Comparison of ENCODE assay signal across 8 cellular contexts in the genomic region with DNA sequence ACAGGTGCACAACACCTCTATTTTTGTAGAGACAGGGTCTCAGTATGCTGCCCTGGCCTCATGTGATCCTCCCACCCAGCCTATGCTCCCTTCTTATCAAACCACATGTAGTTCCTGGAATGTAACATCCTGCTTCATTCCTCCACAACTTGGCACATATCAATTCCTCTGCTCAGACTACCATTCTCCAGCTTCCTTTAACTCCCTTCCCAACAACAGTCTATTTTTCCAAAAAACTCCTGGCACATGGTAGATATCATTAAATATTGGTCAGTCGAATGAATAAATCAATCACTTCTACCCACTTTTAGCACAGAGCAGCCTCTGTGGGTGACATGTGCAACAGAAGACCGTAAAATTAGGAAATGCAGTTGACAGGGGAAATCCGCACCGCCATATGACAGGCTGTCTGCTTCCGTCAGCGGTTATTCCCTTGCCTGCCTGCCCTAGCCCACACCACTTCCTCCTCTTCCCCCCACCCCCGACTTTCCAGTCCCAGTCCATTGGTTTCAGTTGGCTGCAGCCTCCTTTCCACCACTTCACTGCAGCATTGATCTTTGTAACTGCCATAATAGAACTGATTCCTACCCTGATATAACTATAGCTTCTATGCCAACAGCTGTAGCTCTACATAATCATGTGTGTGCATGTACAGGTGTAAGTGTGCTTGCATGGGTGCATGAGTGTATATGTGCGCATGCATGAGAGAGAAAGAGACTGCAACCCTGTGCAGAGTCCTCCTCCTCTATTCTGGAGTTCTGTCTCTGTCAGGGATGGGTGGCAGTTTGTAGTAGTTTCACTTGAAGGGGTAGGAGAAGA. TPM values are rescaled to one million over a fixed set of nuclear protein-coding genes. Genes with fewer than 3 reads are reported as not detected.
DNase-seq lines count a peak whose midpoint lies in the region; ATAC-seq and TF ChIP-seq lines count a peak whose summit lies in the region.

No MANE protein-coding gene starts in this region.

- no peak for TF ChIP-seq CTCF in GM23338 (conservative IDR thresholded peaks at IDR 0.05; ENCODE audit: low read depth in 2 of 2)
- no peak for TF ChIP-seq CTCF in liver (IDR thresholded peaks at IDR 0.05; ENCODE audit: low read depth, low read length, missing input control)

- H3K4me1 Mint-ChIP-seq in GM23338, result peaks cover 9% of the 10 kb centered on the region; the same call in 2 of the 3 replicates
- H3K4me1 Mint-ChIP-seq in activated naive CD4-positive, alpha-beta T cell treated with anti-CD3 and anti-CD28 coated beads, Interleukin-2, amount 10 ng/mL, durations not matched to agents 7 days and 5 days, result peaks cover 33% of the 10 kb centered on the region

- no peaks in the 10 kb centered on the region for H4K20me1 ChIP-seq in GM23338 (replicated peaks; ENCODE audit: insufficient read depth)

- H3K9me3 ChIP-seq in liver (ENCODE audit: control insufficient read depth in 4 of 4, low read length in 3 of 4), result no peaks in the 10 kb centered on the region

- H3K9ac ChIP-seq in liver (ENCODE audit: low read depth in 1 of 2, low read length in 2 of 2), result no peak overlapping the region

- H3K27ac ChIP-seq in GM23338 (ENCODE audit: low read depth) (no peak overlapping the region), liver (ENCODE audit: low read depth in 1 of 2, low read length in 2 of 2) (peak overlapping the region; percentile 42 to 69)

- no peak overlapping the region for H3K4me2 ChIP-seq in GM23338

- no peak overlapping the region for H3K4me3 Mint-ChIP-seq in GM23338
- peak overlapping the region; percentile 8 for H3K4me3 Mint-ChIP-seq in activated naive CD4-positive, alpha-beta T cell treated with anti-CD3 and anti-CD28 coated beads, Interleukin-2, amount 10 ng/mL, durations not matched to agents 7 days and 5 days

- no peaks in the 10 kb centered on the region for H3K27me3 Mint-ChIP-seq in GM23338 (ENCODE audit: insufficient read depth, low read depth, poor library complexity)
- H3K27me3 Mint-ChIP-seq in activated naive CD4-positive, alpha-beta T cell treated with anti-CD3 and anti-CD28 coated beads, Interleukin-2, amount 10 ng/mL, durations not matched to agents 7 days and 5 days, result peaks cover 23% of the 10 kb centered on the region

- no peak overlapping the region for H3K27ac Mint-ChIP-seq in GM23338
- peak overlapping the region; percentile 68 for H3K27ac Mint-ChIP-seq in activated naive CD4-positive, alpha-beta T cell treated with anti-CD3 and anti-CD28 coated beads, Interleukin-2, amount 10 ng/mL, durations not matched to agents 7 days and 5 days

- DNase-seq in GM23338 (ENCODE audit: low spot score), result peak; percentile 33
- DNase-seq in SK-MEL-5 (ENCODE audit: low read depth, low spot score), result peak; percentile 43
- peak; percentile 73 for DNase-seq in activated naive CD4-positive, alpha-beta T cell treated with anti-CD3 and anti-CD28 coated beads, Interleukin-2, amount 10 ng/mL, durations not matched to agents 7 days and 5 days
- peak; percentile 38 for DNase-seq in stimulated activated CD8-positive, alpha-beta memory T cell treated with anti-CD3 and anti-CD28 coated beads, Interleukin-15, amount 100 ng/mL, for 1 hour (ENCODE audit: low read depth)
- DNase-seq in SW 1271 (lab: John Stamatoyannopoulos, UW), result no peak
- DNase-seq in NCI-H748 treated with DMSO at 0.1 percent for 48 hours (lab: John Stamatoyannopoulos, UW), result no peak
- no peak for DNase-seq in NCI-H1092 treated with DMSO at 0.1 percent for 48 hours (lab: John Stamatoyannopoulos, UW)

- H3K79me2 ChIP-seq in GM23338 (replicated peaks; ENCODE audit: insufficient read depth), result no peaks in the 10 kb centered on the region

- H3K9me3 Mint-ChIP-seq in GM23338, result no peaks in the 10 kb centered on the region
- no peaks in the 10 kb centered on the region for H3K9me3 Mint-ChIP-seq in activated naive CD4-positive, alpha-beta T cell treated with anti-CD3 and anti-CD28 coated beads, Interleukin-2, amount 10 ng/mL, durations not matched to agents 7 days and 5 days

- CTCF ChIA-PET in activated naive CD4-positive, alpha-beta T cell treated with anti-CD3 and anti-CD28 coated beads, Interleukin-2, amount 10 ng/mL, durations not matched to agents 7 days and 5 days (lab: Charles Lee), result interaction anchor here (1.4 to 3.0 kb wide), 4 partner anchors 19 to 26 kb away, joined by 3 to 9 read pairs (median 5); no protein-coding TSS in a partner anchor

- 45% methylated on average over 8 of the region's 8 CpGs for WGBS in liver

- 0 out of 2 replicates have a peak, but pooled peaks cover 2% of the 10 kb centered on the region for H3K9me2 ChIP-seq in GM23338 (ENCODE audit: insufficient read depth)

- peak; percentile 75 for ATAC-seq in GM23338

- H3K27me3 ChIP-seq in GM23338 (ENCODE audit: insufficient read depth) (no peaks in the 10 kb centered on the region), liver (ENCODE audit: control insufficient read depth in 4 of 4, insufficient read depth in 4 of 4, low read length in 3 of 4) (no peaks in the 10 kb centered on the region)

- in situ Hi-C loops in SK-MEL-5 (cut with HindIII; ENCODE audit: low pct_unique_long_range_greater_than_20kb, low sequenced_read_pairs), result no loop called here

- no peaks in the 10 kb centered on the region for H3F3A ChIP-seq in GM23338 (replicated peaks; ENCODE audit: low read depth)

- TF ChIP-seq RAD21 in liver (IDR thresholded peaks at IDR 0.05), result no peak

- no peaks in the 10 kb centered on the region; the same call in 2 of the 3 replicates for H3K36me3 Mint-ChIP-seq in GM23338 (ENCODE audit: low read depth)
- no peaks in the 10 kb centered on the region for H3K36me3 Mint-ChIP-seq in activated naive CD4-positive, alpha-beta T cell treated with anti-CD3 and anti-CD28 coated beads, Interleukin-2, amount 10 ng/mL, durations not matched to agents 7 days and 5 days

- H3K4me3 ChIP-seq in GM23338 (no peak overlapping the region), liver (ENCODE audit: low read depth in 1 of 3, low read length in 3 of 3) (no peak overlapping the region)

- H3K4me1 ChIP-seq in GM23338 (ENCODE audit: insufficient read depth) (peaks cover 8% of the 10 kb centered on the region; the same call in 1 of the 2 replicates), liver (ENCODE audit: control insufficient read depth in 4 of 4, insufficient read depth in 4 of 4, low read length in 3 of 4) (peaks cover 12 to 42% (median 35%) of the 10 kb centered on the region in 4 donors)

- peak overlapping the region; percentile 81 for H2AFZ ChIP-seq in GM23338

- no peaks in the 10 kb centered on the region for H3K36me3 ChIP-seq in GM23338 (ENCODE audit: insufficient read depth)
- no peaks in the 10 kb centered on the region for H3K36me3 ChIP-seq in liver (ENCODE audit: control insufficient read depth in 4 of 4, insufficient read depth in 3 of 4, low read depth in 1 of 4, low read length in 3 of 4)

TF ChIP-seq in GM23338, 12 proteins besides CTCF, POLR2A, EP300 and RAD21:
- TF ChIP-seq EZH2phosphoT487 (IDR thresholded peaks at IDR 0.05; ENCODE audit: unreplicated experiment), result no peak
- TF ChIP-seq CREB1 (CRISPR knock-in tag; IDR thresholded peaks at IDR 0.05; ENCODE audit: low read depth), result no peak

TF ChIP-seq in liver, 16 proteins besides CTCF, POLR2A, EP300 and RAD21 (continues in another document):
- TF ChIP-seq HNF4G (IDR thresholded peaks at IDR 0.05) (no peak), YY1 (IDR thresholded peaks at IDR 0.05) (peak; percentile 31), JUND (IDR thresholded peaks at IDR 0.05) (no peak), SP1 (IDR thresholded peaks at IDR 0.05) (peak; percentile 45), EGR1 (IDR thresholded peaks at IDR 0.05; ENCODE audit: low read depth in 2 of 2) (no peak)

RNA-seq across cellular contexts. Expression of a gene that starts 6.8 kb away (rescaled TPM):
- total RNA-seq in GM23338 (2014; rRNA removed; shearing (Covaris generic)), result 172 and 186 TPM in 2 replicates
- polyA plus RNA-seq in GM23338 (2016; fragmentation: Nextera tagmentation; extraction: Ambion mirVana) (275 and 293 TPM in 2 replicates), liver (100 to 1,000 TPM; 195 to 253 TPM)
- total RNA-seq in SK-MEL-5 (2014; rRNA removed; shearing (Covaris generic)), result 43.9 and 53.3 TPM in 2 replicates
- 58.1 and 60.7 TPM in 2 replicates for polyA plus RNA-seq in SK-MEL-5 (2015; cell fraction: cytosol; rRNA removed)
- polyA plus RNA-seq in SK-MEL-5 (2015; cell fraction: nucleus; rRNA removed), result 115 and 121 TPM in 2 replicates
- total RNA-seq in liver, result 100 to 1,000 TPM in 1 of 2 donors, 10 to 100 TPM in 1; 86.3 to 240 TPM

RNA-seq across cellular contexts. Expression of a gene that starts 22.1 kb away (rescaled TPM):
- total RNA-seq in GM23338 (2014; rRNA removed; shearing (Covaris generic)), result 1,070 and 1,109 TPM in 2 replicates
- 2,149 and 2,351 TPM in 2 replicates for polyA plus RNA-seq in GM23338 (2016; fragmentation: Nextera tagmentation; extraction: Ambion mirVana)
- 1,043 and 1,143 TPM in 2 replicates for total RNA-seq in SK-MEL-5 (2014; rRNA removed; shearing (Covaris generic))
- 429 and 465 TPM in 2 replicates for polyA plus RNA-seq in SK-MEL-5 (2015; cell fraction: cytosol; rRNA removed)
- 98.5 and 121 TPM in 2 replicates for polyA plus RNA-seq in SK-MEL-5 (2015; cell fraction: nucleus; rRNA removed)
- 100 to 1,000 TPM; 270 to 286 TPM for total RNA-seq in liver
- polyA plus RNA-seq in liver, result 100 to 1,000 TPM; 508 to 623 TPM

RNA-seq across cellular contexts. Expression of a gene that starts 40.0 kb away (rescaled TPM):
- 254 and 294 TPM in 2 replicates for total RNA-seq in GM23338 (2014; rRNA removed; shearing (Covaris generic))
- polyA plus RNA-seq in GM23338 (2016; fragmentation: Nextera tagmentation; extraction: Ambion mirVana) (1,008 and 1,039 TPM in 2 replicates), liver (10 to 100 TPM; 24.9 to 34.9 TPM)
- 58.5 and 72.8 TPM in 2 replicates for total RNA-seq in SK-MEL-5 (2014; rRNA removed; shearing (Covaris generic))
- 143 and 178 TPM in 2 replicates for polyA plus RNA-seq in SK-MEL-5 (2015; cell fraction: cytosol; rRNA removed)
- polyA plus RNA-seq in SK-MEL-5 (2015; cell fraction: nucleus; rRNA removed), result 248 and 287 TPM in 2 replicates
- total RNA-seq in liver, result 10 to 100 TPM; 44.4 to 74.9 TPM

RNA-seq across cellular contexts. Expression of a gene that starts 43.7 kb away (rescaled TPM):
- 3.0 and 3.7 TPM in 2 replicates for total RNA-seq in GM23338 (2014; rRNA removed; shearing (Covaris generic))
- polyA plus RNA-seq in GM23338 (2016; fragmentation: Nextera tagmentation; extraction: Ambion mirVana) (4.6 and 4.9 TPM in 2 replicates), liver (10 to 100 TPM; 11.7 to 19.2 TPM)
- 10.8 and 11.7 TPM in 2 replicates for total RNA-seq in SK-MEL-5 (2014; rRNA removed; shearing (Covaris generic))
- 8.2 and 9.7 TPM in 2 replicates for polyA plus RNA-seq in SK-MEL-5 (2015; cell fraction: cytosol; rRNA removed)
- 6.5 and 8.4 TPM in 2 replicates for polyA plus RNA-seq in SK-MEL-5 (2015; cell fraction: nucleus; rRNA removed)
- total RNA-seq in liver, result 10 to 100 TPM in 1 of 2 donors, 1 to 10 TPM in 1; 2.2 to 12.5 TPM

RNA-seq across cellular contexts. Expression of a gene that starts 43.9 kb away (rescaled TPM):
- 1.2 and 1.6 TPM in 2 replicates for total RNA-seq in GM23338 (2014; rRNA removed; shearing (Covaris generic))
- polyA plus RNA-seq in GM23338 (2016; fragmentation: Nextera tagmentation; extraction: Ambion mirVana) (4.5 and 4.6 TPM in 2 replicates), liver (1 to 10 TPM in 1 of 2 donors, under 1 TPM in 1; 0.56 to 1.2 TPM)
- 3.6 and 4.7 TPM in 2 replicates for total RNA-seq in SK-MEL-5 (2014; rRNA removed; shearing (Covaris generic))
- polyA plus RNA-seq in SK-MEL-5 (2015; cell fraction: cytosol; rRNA removed), result 5.2 and 5.3 TPM in 2 replicates
- 13.9 and 18.3 TPM in 2 replicates for polyA plus RNA-seq in SK-MEL-5 (2015; cell fraction: nucleus; rRNA removed)
- total RNA-seq in liver, result under 1 TPM; 0.84 to 0.89 TPM

Comparison
In these comparisons a context has a peak if more than half of its experiments do, and no peak if none do; other contexts are left out.
1. DNase-seq: peak in GM23338 (single experiment), SK-MEL-5 (single experiment), activated naive CD4-positive, alpha-beta T cell treated with anti-CD3 and anti-CD28 coated beads, Interleukin-2, amount 10 ng/mL, durations not matched to agents 7 days and 5 days (single experiment) and stimulated activated CD8-positive, alpha-beta memory T cell treated with anti-CD3 and anti-CD28 coated beads, Interleukin-15, amount 100 ng/mL, for 1 hour (single experiment); none in SW 1271 (0 of 2), NCI-H748 treated with DMSO at 0.1 percent for 48 hours (single experiment) and NCI-H1092 treated with DMSO at 0.1 percent for 48 hours (single experiment).